ENCODE assay signal across 8 cellular contexts in the genomic region with DNA sequence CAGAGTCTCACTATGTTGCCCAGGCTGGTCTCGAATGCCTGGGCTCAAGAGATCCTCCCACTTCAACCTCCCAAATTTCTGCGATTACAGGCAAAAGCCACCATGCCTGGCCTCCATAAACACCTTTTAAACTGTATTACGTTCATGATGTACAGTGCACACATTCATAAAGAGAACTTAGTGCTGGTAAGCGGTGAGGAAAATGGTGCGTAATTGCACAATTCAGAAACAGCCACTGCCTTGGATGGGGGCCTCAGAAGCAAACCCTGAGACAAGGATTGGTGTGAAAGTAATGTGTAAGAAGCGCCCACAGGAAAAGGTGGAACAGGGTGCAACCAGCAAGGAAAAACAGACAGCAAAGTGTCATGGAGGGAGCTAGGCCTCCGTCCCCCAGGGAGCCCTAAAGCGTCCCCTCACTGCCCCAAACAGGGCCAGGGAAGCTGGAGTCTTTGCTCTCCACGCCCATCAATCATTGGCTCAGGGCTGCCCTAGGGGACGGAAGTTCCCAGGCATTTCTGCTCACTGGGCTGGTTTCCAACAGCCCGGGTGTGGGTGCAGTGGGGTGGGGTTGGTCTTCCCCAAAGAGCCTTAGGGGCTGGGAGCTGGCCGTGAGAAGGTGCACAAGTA. TPM values are rescaled to one million over a fixed set of nuclear protein-coding genes. Genes with fewer than 3 reads are reported as not detected.
DNase-seq lines count a peak whose midpoint lies in the region; ATAC-seq and TF ChIP-seq lines count a peak whose summit lies in the region.

No MANE protein-coding gene starts in this region.

- no peaks in the 10 kb centered on the region for H3K36me3 Mint-ChIP-seq in GM23338 (ENCODE audit: low read depth)

- CTCF ChIA-PET in A673 (lab: Charles Lee): no interaction called here

- no peak overlapping the region for H3K27ac Mint-ChIP-seq in GM23338

- H2AFZ ChIP-seq in GM23338: no peak overlapping the region

- POLR2A ChIA-PET in A673 (lab: Charles Lee; ENCODE audit: low non-redundant PET): no interaction called here

- H3K4me3 ChIP-seq in A673 (ENCODE audit: low read depth, low read length, poor library complexity, severe bottlenecking): no peak overlapping the region
- H3K4me3 ChIP-seq in adipocyte (ENCODE audit: low read length): no peak overlapping the region
- no peak overlapping the region for H3K4me3 ChIP-seq in lower lobe of right lung
- no peak overlapping the region for H3K4me3 ChIP-seq in GM23338

- ATAC-seq in lower lobe of right lung: peak; percentile 43 to 55
- no peak for ATAC-seq in GM18517 (IDR thresholded peaks at IDR 0.05; ENCODE audit: unreplicated experiment)
- ATAC-seq in GM23338: no peak

- H3K27me3 Mint-ChIP-seq in GM23338 (ENCODE audit: insufficient read depth, low read depth, poor library complexity): peaks cover 14% of the 10 kb centered on the region

- H3K27me3 ChIP-seq in A673 (replicated peaks; ENCODE audit: insufficient read depth, low read depth, low read length, poor library complexity) (no peaks in the 10 kb centered on the region), adipocyte (replicated peaks; ENCODE audit: control insufficient read depth, insufficient read depth, low read length) (peaks cover 5% of the 10 kb centered on the region), lower lobe of right lung (ENCODE audit: low read depth) (no peaks in the 10 kb centered on the region), GM23338 (ENCODE audit: insufficient read depth) (no peaks in the 10 kb centered on the region)

- H3K36me3 ChIP-seq in A673 (ENCODE audit: insufficient read depth, low read length, poor library complexity, severe bottlenecking): no peaks in the 10 kb centered on the region
- H3K36me3 ChIP-seq in KOPT-K1 (ENCODE audit: insufficient read depth, low read length): no peaks in the 10 kb centered on the region
- no peaks in the 10 kb centered on the region for H3K36me3 ChIP-seq in adipocyte (ENCODE audit: control insufficient read depth, insufficient read depth, low read length, severe bottlenecking)
- H3K36me3 ChIP-seq in lower lobe of right lung: no peaks in the 10 kb centered on the region
- H3K36me3 ChIP-seq in GM23338 (ENCODE audit: insufficient read depth): no peaks in the 10 kb centered on the region

- no peaks in the 10 kb centered on the region for H3F3A ChIP-seq in GM23338 (replicated peaks; ENCODE audit: low read depth)

- no peaks in the 10 kb centered on the region for H3K9me2 ChIP-seq in GM23338 (ENCODE audit: insufficient read depth)

- no peaks in the 10 kb centered on the region for H3K79me2 ChIP-seq in GM23338 (replicated peaks; ENCODE audit: insufficient read depth)

- H3K4me3 Mint-ChIP-seq in GM23338: no peak overlapping the region

- no TSS peak for BruUV-seq in A673 (replicated peaks; lab: Mats Ljungman, UMichigan)

- H3K4me1 ChIP-seq in A673 (ENCODE audit: insufficient read depth, low read length, poor library complexity, severe bottlenecking): peaks cover 5% of the 10 kb centered on the region
- peaks cover 18% of the 10 kb centered on the region for H3K4me1 ChIP-seq in adipocyte (ENCODE audit: control insufficient read depth, insufficient read depth, low read length)
- peaks cover 52% of the 10 kb centered on the region for H3K4me1 ChIP-seq in lower lobe of right lung
- no peaks in the 10 kb centered on the region for H3K4me1 ChIP-seq in GM23338 (ENCODE audit: insufficient read depth)

- H3K4me2 ChIP-seq in GM23338: no peak overlapping the region

- no peak overlapping the region for H3K27ac ChIP-seq in A673 (ENCODE audit: low read depth, low read length, poor library complexity, severe bottlenecking)
- H3K27ac ChIP-seq in KOPT-K1 (ENCODE audit: low read depth, low read length, poor library complexity, severe bottlenecking): peak overlapping the region; percentile 94
- H3K27ac ChIP-seq in lower lobe of right lung: peak overlapping the region; percentile 87
- H3K27ac ChIP-seq in GM23338 (ENCODE audit: low read depth): no peak overlapping the region

- peak; percentile 44 for DNase-seq in A673 (ENCODE audit: low spot score)
- DNase-seq in adipocyte (ENCODE audit: low read depth): peak; percentile 29
- peak; percentile 73 for DNase-seq in lower lobe of right lung
- no peak for DNase-seq in stimulated activated naive CD4-positive, alpha-beta T cell treated with Interleukin-2 at 50 U/mL for 16 hours (lab: John Stamatoyannopoulos, UW)
- no peak for DNase-seq in GM23338 (ENCODE audit: low spot score)
- no peak for DNase-seq in AG08395 (ENCODE audit: low spot score)

- H3K9me3 ChIP-seq in A673 (ENCODE audit: low read depth, low read length, poor library complexity, severe bottlenecking) (no peaks in the 10 kb centered on the region), KOPT-K1 (ENCODE audit: insufficient read depth, low read length, poor library complexity, severe bottlenecking) (no peaks in the 10 kb centered on the region), adipocyte (ENCODE audit: control insufficient read depth, low read length) (no peaks in the 10 kb centered on the region), lower lobe of right lung (no peaks in the 10 kb centered on the region)

- intact Hi-C loops in A673 (cut with micrococcal nuclease; ENCODE audit: unreplicated experiment) (no loop called here), lower lobe of right lung (cut with DNase I) (no loop called here)

- H3K4me1 Mint-ChIP-seq in GM23338: peaks cover 6% of the 10 kb centered on the region; the same call in 2 of the 3 replicates

- no peak overlapping the region for H3K9ac ChIP-seq in adipocyte (ENCODE audit: low read length)

- H3K9me3 Mint-ChIP-seq in GM23338: no peaks in the 10 kb centered on the region

- TF ChIP-seq CTCF in A673 (conservative IDR thresholded peaks at IDR 0.05; ENCODE audit: low read depth, low read length) (no peak), lower lobe of right lung (IDR thresholded peaks at IDR 0.05) (no peak), GM23338 (conservative IDR thresholded peaks at IDR 0.05; ENCODE audit: low read depth in 2 of 2) (no peak)

- no peaks in the 10 kb centered on the region for H4K20me1 ChIP-seq in GM23338 (replicated peaks; ENCODE audit: insufficient read depth)

TF ChIP-seq in GM23338, 12 proteins besides CTCF, POLR2A, EP300 and RAD21 (continues in another document):
- TF ChIP-seq REST (IDR thresholded peaks at IDR 0.05; ENCODE audit: unreplicated experiment) (no peak), POLR2AphosphoS5 (IDR thresholded peaks at IDR 0.05; ENCODE audit: low read depth) (no peak), EZH2 (IDR thresholded peaks at IDR 0.05; ENCODE audit: low read depth, unreplicated experiment) (no peak), JUNB (IDR thresholded peaks at IDR 0.05; ENCODE audit: unreplicated experiment) (no peak), NANOG (IDR thresholded peaks at IDR 0.05; ENCODE audit: borderline replicate concordance) (no peak), CREB1 (CRISPR knock-in tag; IDR thresholded peaks at IDR 0.05; ENCODE audit: low read depth) (no peak)

RNA-seq across cellular contexts. Expression of gene C10orf105, which starts 9.6 kb away (rescaled TPM):
- total RNA-seq in A673 (2021) (not detected in 2 replicates), lower lobe of right lung (0.32 TPM)
- 0.17 and 0.19 TPM in 2 replicates for total RNA-seq in GM23338 (2014; rRNA removed; shearing (Covaris generic))
- 0.15 and 0.19 TPM in 2 replicates for polyA plus RNA-seq in GM23338 (2016; fragmentation: Nextera tagmentation; extraction: Ambion mirVana)

RNA-seq across cellular contexts. Expression of gene VSIR, which starts 44.2 kb away (rescaled TPM):
- total RNA-seq in A673 (2021): not detected in 2 replicates
- total RNA-seq in lower lobe of right lung: 117 TPM
- 0.04 and 0.10 TPM in 2 replicates for total RNA-seq in GM23338 (2014; rRNA removed; shearing (Covaris generic))
- 0.74 TPM in 1 of 2 replicates, not detected in the other for polyA plus RNA-seq in GM23338 (2016; fragmentation: Nextera tagmentation; extraction: Ambion mirVana)

Comparison
In these comparisons a context has a peak if more than half of its experiments do, and no peak if none do; other contexts are left out.
1. DNase-seq: peak in A673 (single experiment), adipocyte (single experiment) and lower lobe of right lung (single experiment); none in stimulated activated naive CD4-positive, alpha-beta T cell treated with Interleukin-2 at 50 U/mL for 16 hours (single experiment), GM23338 (single experiment) and AG08395 (single experiment).
2. H3K27ac ChIP-seq: peak in KOPT-K1 (single experiment) and lower lobe of right lung (single experiment); none in A673 (single experiment) and GM23338 (single experiment).
3. ATAC-seq: peak in lower lobe of right lung (2 of 2); none in GM18517 (single experiment) and GM23338 (single experiment).
4. RNA of gene VSIR, which starts 44.2 kb away (total RNA-seq): 117 TPM in lower lobe of right lung (single experiment); 0.04 to 0.10 TPM in GM23338 and not detected in A673; every median in the first group is over 100 times any median in the second.